Comparison of ENCODE assay signal across 1 cellular context in the genomic region with DNA sequence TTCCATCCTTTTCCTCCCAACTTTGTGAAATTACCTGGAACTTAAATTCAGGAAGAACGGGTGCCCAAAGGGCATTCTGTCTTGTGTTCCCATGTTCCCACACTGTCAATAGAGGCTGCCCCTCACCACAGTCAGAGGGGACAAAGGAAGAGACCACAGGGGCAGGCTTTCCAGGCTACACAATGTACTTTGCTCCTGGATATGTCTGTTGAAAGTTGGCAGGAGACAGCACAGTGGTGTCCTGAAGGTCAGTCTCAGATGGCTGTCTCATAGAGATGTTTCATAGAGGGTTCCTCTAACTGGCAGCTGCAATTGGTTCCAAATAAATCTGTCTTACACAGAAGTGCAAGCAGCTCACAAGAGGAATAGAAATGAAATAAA.
TF ChIP-seq lines count a peak whose summit lies in the region.

No MANE protein-coding gene starts in this region.

TF ChIP-seq in HepG2, 621 proteins besides CTCF, POLR2A, EP300 and RAD21 (continued from another document):
- TF ChIP-seq, protein P1, sequence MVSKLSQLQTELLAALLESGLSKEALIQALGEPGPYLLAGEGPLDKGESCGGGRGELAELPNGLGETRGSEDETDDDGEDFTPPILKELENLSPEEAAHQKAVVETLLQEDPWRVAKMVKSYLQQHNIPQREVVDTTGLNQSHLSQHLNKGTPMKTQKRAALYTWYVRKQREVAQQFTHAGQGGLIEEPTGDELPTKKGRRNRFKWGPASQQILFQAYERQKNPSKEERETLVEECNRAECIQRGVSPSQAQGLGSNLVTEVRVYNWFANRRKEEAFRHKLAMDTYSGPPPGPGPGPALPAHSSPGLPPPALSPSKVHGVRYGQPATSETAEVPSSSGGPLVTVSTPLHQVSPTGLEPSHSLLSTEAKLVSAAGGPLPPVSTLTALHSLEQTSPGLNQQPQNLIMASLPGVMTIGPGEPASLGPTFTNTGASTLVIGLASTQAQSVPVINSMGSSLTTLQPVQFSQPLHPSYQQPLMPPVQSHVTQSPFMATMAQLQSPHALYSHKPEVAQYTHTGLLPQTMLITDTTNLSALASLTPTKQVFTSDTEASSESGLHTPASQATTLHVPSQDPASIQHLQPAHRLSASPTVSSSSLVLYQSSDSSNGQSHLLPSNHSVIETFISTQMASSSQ (IDR thresholded peaks at IDR 0.05; ENCODE audit: low read depth), result no peak
- TF ChIP-seq, protein P1 (CRISPR knock-in tag; IDR thresholded peaks at IDR 0.05; ENCODE audit: borderline replicate concordance), result peak; percentile 41; the same call in 1 of the 2 replicates
- TF ChIP-seq YY1 (IDR thresholded peaks at IDR 0.05; ENCODE audit: insufficient read depth, insufficient replicate concordance, low read depth, low read length) (no peak), NKX3-1 (CRISPR knock-in tag; IDR thresholded peaks at IDR 0.05) (no peak), ZZZ3 (CRISPR knock-in tag; IDR thresholded peaks at IDR 0.05; ENCODE audit: borderline replicate concordance) (0 out of 2 replicates have a peak, but pooled peaks have one; percentile 50), ZNF451 (CRISPR knock-in tag; IDR thresholded peaks at IDR 0.05) (no peak), MEIS1 (CRISPR knock-in tag; IDR thresholded peaks at IDR 0.05; ENCODE audit: borderline replicate concordance) (peak; percentile 56; the same call in 1 of the 2 replicates), SOX6 (IDR thresholded peaks at IDR 0.05) (no peak), SOX6 (CRISPR knock-in tag; IDR thresholded peaks at IDR 0.05) (peak; percentile 55), ZBTB20 (CRISPR knock-in tag; IDR thresholded peaks at IDR 0.05; ENCODE audit: borderline replicate concordance, low read depth) (0 out of 2 replicates have a peak, but pooled peaks have one; percentile 44), BORCS8-MEF2B (CRISPR knock-in tag; IDR thresholded peaks at IDR 0.05) (peak; percentile 49; the same call in 1 of the 2 replicates), POGZ (CRISPR knock-in tag; IDR thresholded peaks at IDR 0.05) (peak; percentile 82), ATM (IDR thresholded peaks at IDR 0.05; ENCODE audit: borderline replicate concordance) (no peak), PITX1 (CRISPR knock-in tag; IDR thresholded peaks at IDR 0.05) (0 out of 2 replicates have a peak, but pooled peaks have one; percentile 18), SAP130 (CRISPR knock-in tag; IDR thresholded peaks at IDR 0.05; ENCODE audit: low read depth) (0 out of 2 replicates have a peak, but pooled peaks have one; percentile 18), CEBPB (IDR thresholded peaks at IDR 0.05; ENCODE audit: borderline replicate concordance, low read depth, low read length) (no peak), MED1 (CRISPR knock-in tag; IDR thresholded peaks at IDR 0.05) (peak; percentile 37; the same call in 1 of the 2 replicates), KLF11 (CRISPR knock-in tag; IDR thresholded peaks at IDR 0.05) (no peak), ZFP37 (CRISPR knock-in tag; IDR thresholded peaks at IDR 0.05; ENCODE audit: borderline replicate concordance) (no peak), SALL1 (CRISPR knock-in tag; IDR thresholded peaks at IDR 0.05) (peak; percentile 80), HNF4G (IDR thresholded peaks at IDR 0.05; ENCODE audit: borderline replicate concordance, low read depth, low read length) (peak; percentile 45), HNF4G (CRISPR knock-in tag; IDR thresholded peaks at IDR 0.05; ENCODE audit: borderline replicate concordance, low read depth) (no peak), XRCC5 (optimal IDR thresholded peaks at IDR 0.05; ENCODE audit: low read length) (peak; percentile 65), ZMYM4 (CRISPR knock-in tag; IDR thresholded peaks at IDR 0.05) (peak; percentile 84), ESRRA (CRISPR knock-in tag; IDR thresholded peaks at IDR 0.05; ENCODE audit: low read depth) (peak; percentile 89)
- TF ChIP-seq, protein P2, sequence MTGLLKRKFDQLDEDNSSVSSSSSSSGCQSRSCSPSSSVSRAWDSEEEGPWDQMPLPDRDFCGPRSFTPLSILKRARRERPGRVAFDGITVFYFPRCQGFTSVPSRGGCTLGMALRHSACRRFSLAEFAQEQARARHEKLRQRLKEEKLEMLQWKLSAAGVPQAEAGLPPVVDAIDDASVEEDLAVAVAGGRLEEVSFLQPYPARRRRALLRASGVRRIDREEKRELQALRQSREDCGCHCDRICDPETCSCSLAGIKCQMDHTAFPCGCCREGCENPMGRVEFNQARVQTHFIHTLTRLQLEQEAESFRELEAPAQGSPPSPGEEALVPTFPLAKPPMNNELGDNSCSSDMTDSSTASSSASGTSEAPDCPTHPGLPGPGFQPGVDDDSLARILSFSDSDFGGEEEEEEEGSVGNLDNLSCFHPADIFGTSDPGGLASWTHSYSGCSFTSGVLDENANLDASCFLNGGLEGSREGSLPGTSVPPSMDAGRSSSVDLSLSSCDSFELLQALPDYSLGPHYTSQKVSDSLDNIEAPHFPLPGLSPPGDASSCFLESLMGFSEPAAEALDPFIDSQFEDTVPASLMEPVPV (CRISPR knock-in tag; IDR thresholded peaks at IDR 0.05), result no peak
- TF ChIP-seq, protein P3, sequence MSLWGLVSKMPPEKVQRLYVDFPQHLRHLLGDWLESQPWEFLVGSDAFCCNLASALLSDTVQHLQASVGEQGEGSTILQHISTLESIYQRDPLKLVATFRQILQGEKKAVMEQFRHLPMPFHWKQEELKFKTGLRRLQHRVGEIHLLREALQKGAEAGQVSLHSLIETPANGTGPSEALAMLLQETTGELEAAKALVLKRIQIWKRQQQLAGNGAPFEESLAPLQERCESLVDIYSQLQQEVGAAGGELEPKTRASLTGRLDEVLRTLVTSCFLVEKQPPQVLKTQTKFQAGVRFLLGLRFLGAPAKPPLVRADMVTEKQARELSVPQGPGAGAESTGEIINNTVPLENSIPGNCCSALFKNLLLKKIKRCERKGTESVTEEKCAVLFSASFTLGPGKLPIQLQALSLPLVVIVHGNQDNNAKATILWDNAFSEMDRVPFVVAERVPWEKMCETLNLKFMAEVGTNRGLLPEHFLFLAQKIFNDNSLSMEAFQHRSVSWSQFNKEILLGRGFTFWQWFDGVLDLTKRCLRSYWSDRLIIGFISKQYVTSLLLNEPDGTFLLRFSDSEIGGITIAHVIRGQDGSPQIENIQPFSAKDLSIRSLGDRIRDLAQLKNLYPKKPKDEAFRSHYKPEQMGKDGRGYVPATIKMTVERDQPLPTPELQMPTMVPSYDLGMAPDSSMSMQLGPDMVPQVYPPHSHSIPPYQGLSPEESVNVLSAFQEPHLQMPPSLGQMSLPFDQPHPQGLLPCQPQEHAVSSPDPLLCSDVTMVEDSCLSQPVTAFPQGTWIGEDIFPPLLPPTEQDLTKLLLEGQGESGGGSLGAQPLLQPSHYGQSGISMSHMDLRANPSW (CRISPR knock-in tag; IDR thresholded peaks at IDR 0.05; ENCODE audit: borderline replicate concordance), result 0 out of 2 replicates have a peak, but pooled peaks have one; percentile 57
- TF ChIP-seq, protein P4, sequence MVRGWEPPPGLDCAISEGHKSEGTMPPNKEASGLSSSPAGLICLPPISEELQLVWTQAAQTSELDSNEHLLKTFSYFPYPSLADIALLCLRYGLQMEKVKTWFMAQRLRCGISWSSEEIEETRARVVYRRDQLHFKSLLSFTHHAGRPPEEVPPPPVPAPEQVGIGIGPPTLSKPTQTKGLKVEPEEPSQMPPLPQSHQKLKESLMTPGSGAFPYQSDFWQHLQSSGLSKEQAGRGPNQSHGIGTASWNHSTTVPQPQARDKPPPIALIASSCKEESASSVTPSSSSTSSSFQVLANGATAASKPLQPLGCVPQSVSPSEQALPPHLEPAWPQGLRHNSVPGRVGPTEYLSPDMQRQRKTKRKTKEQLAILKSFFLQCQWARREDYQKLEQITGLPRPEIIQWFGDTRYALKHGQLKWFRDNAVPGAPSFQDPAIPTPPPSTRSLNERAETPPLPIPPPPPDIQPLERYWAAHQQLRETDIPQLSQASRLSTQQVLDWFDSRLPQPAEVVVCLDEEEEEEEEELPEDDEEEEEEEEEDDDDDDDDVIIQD (CRISPR knock-in tag; IDR thresholded peaks at IDR 0.05; ENCODE audit: low read depth), result peak; percentile 43; the same call in 1 of the 2 replicates
- TF ChIP-seq, protein P5, sequence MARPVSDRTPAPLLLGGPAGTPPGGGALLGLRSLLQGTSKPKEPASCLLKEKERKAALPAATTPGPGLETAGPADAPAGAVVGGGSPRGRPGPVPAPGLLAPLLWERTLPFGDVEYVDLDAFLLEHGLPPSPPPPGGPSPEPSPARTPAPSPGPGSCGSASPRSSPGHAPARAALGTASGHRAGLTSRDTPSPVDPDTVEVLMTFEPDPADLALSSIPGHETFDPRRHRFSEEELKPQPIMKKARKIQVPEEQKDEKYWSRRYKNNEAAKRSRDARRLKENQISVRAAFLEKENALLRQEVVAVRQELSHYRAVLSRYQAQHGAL (CRISPR knock-in tag; IDR thresholded peaks at IDR 0.05; ENCODE audit: not compliant biosample characterization), result no peak
- TF ChIP-seq, protein P6, sequence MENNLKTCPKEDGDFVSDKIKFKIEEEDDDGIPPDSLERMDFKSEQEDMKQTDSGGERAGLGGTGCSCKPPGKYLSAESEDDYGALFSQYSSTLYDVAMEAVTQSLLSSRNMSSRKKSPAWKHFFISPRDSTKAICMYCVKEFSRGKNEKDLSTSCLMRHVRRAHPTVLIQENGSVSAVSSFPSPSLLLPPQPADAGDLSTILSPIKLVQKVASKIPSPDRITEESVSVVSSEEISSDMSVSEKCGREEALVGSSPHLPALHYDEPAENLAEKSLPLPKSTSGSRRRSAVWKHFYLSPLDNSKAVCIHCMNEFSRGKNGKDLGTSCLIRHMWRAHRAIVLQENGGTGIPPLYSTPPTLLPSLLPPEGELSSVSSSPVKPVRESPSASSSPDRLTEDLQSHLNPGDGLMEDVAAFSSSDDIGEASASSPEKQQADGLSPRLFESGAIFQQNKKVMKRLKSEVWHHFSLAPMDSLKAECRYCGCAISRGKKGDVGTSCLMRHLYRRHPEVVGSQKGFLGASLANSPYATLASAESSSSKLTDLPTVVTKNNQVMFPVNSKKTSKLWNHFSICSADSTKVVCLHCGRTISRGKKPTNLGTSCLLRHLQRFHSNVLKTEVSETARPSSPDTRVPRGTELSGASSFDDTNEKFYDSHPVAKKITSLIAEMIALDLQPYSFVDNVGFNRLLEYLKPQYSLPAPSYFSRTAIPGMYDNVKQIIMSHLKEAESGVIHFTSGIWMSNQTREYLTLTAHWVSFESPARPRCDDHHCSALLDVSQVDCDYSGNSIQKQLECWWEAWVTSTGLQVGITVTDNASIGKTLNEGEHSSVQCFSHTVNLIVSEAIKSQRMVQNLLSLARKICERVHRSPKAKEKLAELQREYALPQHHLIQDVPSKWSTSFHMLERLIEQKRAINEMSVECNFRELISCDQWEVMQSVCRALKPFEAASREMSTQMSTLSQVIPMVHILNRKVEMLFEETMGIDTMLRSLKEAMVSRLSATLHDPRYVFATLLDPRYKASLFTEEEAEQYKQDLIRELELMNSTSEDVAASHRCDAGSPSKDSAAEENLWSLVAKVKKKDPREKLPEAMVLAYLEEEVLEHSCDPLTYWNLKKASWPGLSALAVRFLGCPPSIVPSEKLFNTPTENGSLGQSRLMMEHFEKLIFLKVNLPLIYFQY (CRISPR knock-in tag; IDR thresholded peaks at IDR 0.05; ENCODE audit: borderline replicate concordance), result no peak
TF ChIP-seq in HepG2: peak in this region for 46.
